In genomic region chr11:131408011-131408640, GRCh38 we compare ENCODE assay signal across 8 cellular contexts. TPM values are rescaled to one million over a fixed set of nuclear protein-coding genes. Genes with fewer than 3 reads are reported as not detected.
DNase-seq lines count a peak whose midpoint lies in the region; ATAC-seq and TF ChIP-seq lines count a peak whose summit lies in the region.

No MANE protein-coding gene starts in this region.

- ATAC-seq in DND-41 (ENCODE audit: insufficient read depth, low read depth): peak; percentile 48; the same call in 2 of the 3 replicates
- ATAC-seq in HG02884 (IDR thresholded peaks at IDR 0.05; ENCODE audit: unreplicated experiment): peak; percentile 43

- no peak overlapping the region for H2AFZ ChIP-seq in DND-41 (ENCODE audit: low read depth, low read length)

- peak; percentile 72 for TF ChIP-seq CTCF in DND-41 (IDR thresholded peaks at IDR 0.05; ENCODE audit: borderline replicate concordance, extremely low read depth, low read length, poor library complexity, severe bottlenecking)

- H3K4me1 ChIP-seq in DND-41 (ENCODE audit: insufficient read depth, low read length): no peaks in the 10 kb centered on the region

- peak; percentile 8 for DNase-seq in DND-41
- peak; percentile 47 for DNase-seq in SW480 (ENCODE audit: low spot score)
- DNase-seq in hepatic stellate cell (ENCODE audit: low spot score): peak; percentile 16
- DNase-seq in activated CD8-positive, alpha-beta memory T cell treated with anti-CD3 and anti-CD28 coated beads for 24 hours: no peak
- no peak for DNase-seq in activated gamma-delta T cell (lab: John Stamatoyannopoulos, UW)
- no peak for DNase-seq in G401 (ENCODE audit: low spot score)
- DNase-seq in DMS79 (lab: John Stamatoyannopoulos, UW): no peak

- H3K79me2 ChIP-seq in DND-41 (ENCODE audit: insufficient read depth, low read length): no peaks in the 10 kb centered on the region

- no peak overlapping the region for H3K9ac ChIP-seq in DND-41 (ENCODE audit: low read depth, low read length)

- peaks cover 6% of the 10 kb centered on the region for H3K27me3 ChIP-seq in DND-41 (ENCODE audit: insufficient read depth, low read length, poor library complexity)

- no peaks in the 10 kb centered on the region for H3K36me3 ChIP-seq in DND-41 (ENCODE audit: insufficient read depth, low read length)

- no peaks in the 10 kb centered on the region for H3K9me3 ChIP-seq in DND-41 (ENCODE audit: insufficient read depth, low read length, severe bottlenecking)

- H3K27ac ChIP-seq in DND-41 (ENCODE audit: low read length): no peak overlapping the region

- no peaks in the 10 kb centered on the region for H4K20me1 ChIP-seq in DND-41 (ENCODE audit: insufficient read depth, low read length)

- no peak overlapping the region for H3K4me2 ChIP-seq in DND-41 (ENCODE audit: insufficient read depth, low read length)

- H3K4me3 ChIP-seq in DND-41 (ENCODE audit: low read depth in 1 of 2, low read length in 2 of 2): no peak overlapping the region

- in situ Hi-C loops in G401 (cut with HindIII; ENCODE audit: low sequenced_read_pairs): no loop called here

RNA-seq across cellular contexts. Expression of gene NTM, which starts 37.7 kb away (rescaled TPM):
- 11.4 and 11.5 TPM in 2 replicates for total RNA-seq in G401 (2014; rRNA removed; shearing (Covaris generic))

Comparison
In these comparisons a context has a peak if more than half of its experiments do, and no peak if none do; other contexts are left out.
1. DNase-seq: peak in DND-41 (single experiment), SW480 (single experiment) and hepatic stellate cell (single experiment); none in activated CD8-positive, alpha-beta memory T cell treated with anti-CD3 and anti-CD28 coated beads for 24 hours (single experiment), activated gamma-delta T cell (single experiment), G401 (single experiment) and DMS79 (single experiment).